18 cellular contexts compared by ENCODE assay signal in the genomic region with DNA sequence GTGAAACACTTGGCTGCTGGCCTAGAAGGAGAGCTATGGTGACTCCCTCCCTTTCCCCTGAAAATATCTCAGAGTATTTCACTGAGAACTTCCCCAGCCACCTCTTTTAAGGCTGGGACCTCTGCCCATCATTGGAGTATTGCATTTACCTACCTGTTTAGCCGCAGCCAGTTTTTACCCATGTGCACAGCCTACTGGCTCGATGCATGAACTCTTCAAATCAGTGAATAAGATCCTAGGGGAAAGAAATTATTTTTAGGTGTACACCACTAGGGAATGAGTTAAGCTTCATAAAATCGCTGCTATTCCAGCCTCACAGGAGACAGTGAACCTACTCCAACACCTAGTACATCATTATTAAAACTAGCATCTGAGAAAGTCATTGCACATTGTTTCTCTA. TPM values are rescaled to one million over a fixed set of nuclear protein-coding genes. Genes with fewer than 3 reads are reported as not detected.
DNase-seq lines count a peak whose midpoint lies in the region; ATAC-seq, FAIRE-seq and TF ChIP-seq lines count a peak whose summit lies in the region.
"Had no signal": no experiment of that assay in that cellular context is flagged by ENCODE, and none has a peak within 500 bp of the region (broad histone marks: within the 10 kb centered on the region; RNA-seq: fewer than 3 reads in every experiment).

No MANE protein-coding gene starts in this region.

- H4K20me1 ChIP-seq in KMS-11 (ENCODE audit: insufficient read depth): no peaks in the 10 kb centered on the region

- H3K27ac Mint-ChIP-seq in MCF 10A (ENCODE audit: low read depth, unreplicated experiment) (no peak overlapping the region), WTC11 (no peak overlapping the region), progenitor cell of endocrine pancreas (no peak overlapping the region)
- H3K27ac Mint-ChIP-seq: CD4-positive, alpha-beta memory T cell; T-helper 1 cell treated with Interleukin-12 subunit alpha and Interleukin-12 subunit beta and Interleukin-4 antibody, amounts not matched to agents 30 μg/mL and 1 μg/mL, for 36 hours had no signal

- no peak overlapping the region for H3K4me3 ChIP-seq in breast epithelium
- no peak overlapping the region for H3K4me3 ChIP-seq in KMS-11 (IDR thresholded peaks at IDR 0.05; ENCODE audit: insufficient read depth, low read depth, low read length)
- no peak overlapping the region for H3K4me3 ChIP-seq in tibial nerve
- H3K4me3 ChIP-seq: A549, GM23248, SJCRH30 had no signal

- peaks cover 7% of the 10 kb centered on the region for H3K9me3 Mint-ChIP-seq in MCF 10A (ENCODE audit: unreplicated experiment)
- H3K9me3 Mint-ChIP-seq in WTC11: 0 out of 2 replicates have a peak, but pooled peaks cover 10% of the 10 kb centered on the region
- H3K9me3 Mint-ChIP-seq in progenitor cell of endocrine pancreas (ENCODE audit: low read depth): peaks cover 10% of the 10 kb centered on the region

- BruUV-seq in MCF 10A (replicated peaks; lab: Mats Ljungman, UMichigan): no TSS peak

- peak overlapping the region; percentile 23; the same call in 1 of the 2 replicates for H3K9ac ChIP-seq in KMS-11
- H3K9ac ChIP-seq: GM23248 had no signal

- H3K9me3 ChIP-seq in breast epithelium (peaks cover 0 to 9% of the 10 kb centered on the region in 2 donors), tibial nerve (peaks cover 0 to 40% (median 9%) of the 10 kb centered on the region in 4 donors)
- H3K9me3 ChIP-seq: SJCRH30 had no signal

- peaks cover 24% of the 10 kb centered on the region for H3K4me1 Mint-ChIP-seq in MCF 10A (ENCODE audit: insufficient read depth, unreplicated experiment)
- H3K4me1 Mint-ChIP-seq in WTC11: peaks cover 5% of the 10 kb centered on the region
- H3K4me1 Mint-ChIP-seq in progenitor cell of endocrine pancreas (ENCODE audit: low read depth): peaks cover 2% of the 10 kb centered on the region

- POLR2A ChIA-PET in MCF 10A (lab: Yijun Ruan, JAX) (interaction anchor here (1.7 to 2.8 kb wide), 4 partner anchors 12 to 15 kb away, joined by 5 to 27 read pairs (median 10); partner anchors contain the start of gene FAM174A), WTC11 (lab: Charles Lee) (no interaction called here)

- CTCF ChIA-PET in MCF 10A (lab: Yijun Ruan, JAX): interaction anchor here (0.5 to 2.0 kb wide), 5 partner anchors 16 to 871 kb away, joined by 3 to 7 read pairs (median 4); no protein-coding TSS in a partner anchor
- CTCF ChIA-PET in WTC11 (lab: Charles Lee): no interaction called here

- H3K4me1 ChIP-seq in breast epithelium: no peaks in the 10 kb centered on the region
- H3K4me1 ChIP-seq in KMS-11 (ENCODE audit: low read depth, poor library complexity, severe bottlenecking): peaks cover 51% of the 10 kb centered on the region
- H3K4me1 ChIP-seq in tibial nerve: no peaks in the 10 kb centered on the region
- H3K4me1 ChIP-seq: A549, SJCRH30 had no signal

- peak; percentile 28 for ATAC-seq in WTC11

- H3K27me3 ChIP-seq in breast epithelium: no peaks in the 10 kb centered on the region
- no peaks in the 10 kb centered on the region for H3K27me3 ChIP-seq in KMS-11 (ENCODE audit: insufficient read depth, low read depth)
- no peaks in the 10 kb centered on the region for H3K27me3 ChIP-seq in tibial nerve
- H3K27me3 ChIP-seq: SJCRH30 had no signal

- no peak for TF ChIP-seq CTCF in MCF 10A (IDR thresholded peaks at IDR 0.05; ENCODE audit: unreplicated experiment)
- no peak for TF ChIP-seq CTCF in breast epithelium (IDR thresholded peaks at IDR 0.05)
- TF ChIP-seq CTCF in KMS-11 (conservative IDR thresholded peaks at IDR 0.05; ENCODE audit: low read depth, low read length): 0 out of 2 replicates have a peak, but pooled peaks have one; percentile 28
- TF ChIP-seq CTCF in WTC11 (IDR thresholded peaks at IDR 0.05): no peak
- TF ChIP-seq CTCF in progenitor cell of endocrine pancreas (IDR thresholded peaks at IDR 0.05; ENCODE audit: unreplicated experiment): peak; percentile 11
- TF ChIP-seq CTCF in tibial nerve (IDR thresholded peaks at IDR 0.05): no peak

- FAIRE-seq in H54 (lab: Jason Lieb, UNC): no peak
- FAIRE-seq: A549 had no signal

- DNase-seq in MCF 10A (ENCODE audit: unreplicated experiment): peak; percentile 33
- DNase-seq in breast epithelium (ENCODE audit: low spot score in 2 of 2): no peak
- peak; percentile 17 for DNase-seq in WTC11 (ENCODE audit: low spot score)
- DNase-seq in progenitor cell of endocrine pancreas (ENCODE audit: low spot score, unreplicated experiment): no peak
- no peak for DNase-seq in tibial nerve (ENCODE audit: low spot score in 2 of 2)
- no peak for DNase-seq in hypothalamus (lab: John Stamatoyannopoulos, UW)
- DNase-seq in H54 (ENCODE audit: insufficient read length, low spot score): no peak
- DNase-seq: CD4-positive, alpha-beta memory T cell; DMS79 treated with DMSO at 0.1 percent for 48 hours; GM23248; KBM-7; NCI-H1436 treated with DMSO at 0.1 percent for 48 hours; NCI-H2029; NCI-H774; SJCRH30 had no signal

- no peaks in the 10 kb centered on the region for H3K36me3 ChIP-seq in breast epithelium
- no peaks in the 10 kb centered on the region for H3K36me3 ChIP-seq in KMS-11 (ENCODE audit: insufficient read depth)
- H3K36me3 ChIP-seq in tibial nerve: peaks cover 0 to 6% (median 0%) of the 10 kb centered on the region in 3 donors
- H3K36me3 ChIP-seq: SJCRH30 had no signal

- H3K36me3 Mint-ChIP-seq in MCF 10A (ENCODE audit: insufficient read depth, unreplicated experiment) (peaks cover 10% of the 10 kb centered on the region), WTC11 (no peaks in the 10 kb centered on the region), progenitor cell of endocrine pancreas (ENCODE audit: insufficient read depth) (peaks cover 1% of the 10 kb centered on the region)

- H3K4me2 ChIP-seq in KMS-11: peak overlapping the region; percentile 85
- H3K4me2 ChIP-seq: A549 had no signal

- no peak for TF ChIP-seq POLR2A in breast epithelium (IDR thresholded peaks at IDR 0.05)
- no peak for TF ChIP-seq POLR2A in tibial nerve (IDR thresholded peaks at IDR 0.05)
- no peak for TF ChIP-seq POLR2A in H54 (IDR thresholded peaks at IDR 0.05; ENCODE audit: low read depth, low read length)

- no peaks in the 10 kb centered on the region for H3K79me2 ChIP-seq in KMS-11 (ENCODE audit: insufficient read depth, low read depth)

- peak overlapping the region; percentile 70; the same call in 1 of the 2 replicates for H2AFZ ChIP-seq in KMS-11 (ENCODE audit: low read depth)
- H2AFZ ChIP-seq: GM23248 had no signal

- WGBS in tibial nerve, 2 donors: 86 to 96% methylated on average over 3 of the region's 3 CpGs

- H3K27ac ChIP-seq in breast epithelium (no peak overlapping the region), KMS-11 (peak overlapping the region; percentile 76), tibial nerve (no peak overlapping the region)
- H3K27ac ChIP-seq: A549, GM23248, SJCRH30 had no signal

- no peak for TF ChIP-seq EP300 in tibial nerve (IDR thresholded peaks at IDR 0.05)

- H3K4me3 Mint-ChIP-seq in MCF 10A (ENCODE audit: unreplicated experiment) (no peak overlapping the region), WTC11 (no peak overlapping the region), progenitor cell of endocrine pancreas (ENCODE audit: low read depth) (no peak overlapping the region)
- H3K4me3 Mint-ChIP-seq: CD4-positive, alpha-beta memory T cell; T-helper 1 cell treated with Interleukin-12 subunit alpha and Interleukin-12 subunit beta and Interleukin-4 antibody, amounts not matched to agents 30 μg/mL and 1 μg/mL, for 36 hours had no signal

- H3K27me3 Mint-ChIP-seq in MCF 10A (ENCODE audit: insufficient read depth, unreplicated experiment) (no peaks in the 10 kb centered on the region), WTC11 (ENCODE audit: low read depth) (no peaks in the 10 kb centered on the region), progenitor cell of endocrine pancreas (no peaks in the 10 kb centered on the region)

- intact Hi-C loops in MCF 10A (cut with micrococcal nuclease) (no loop called here), breast epithelium (cut with DNase I; ENCODE audit: low total_unique reads) (no loop called here)

TF ChIP-seq in WTC11, 78 proteins besides CTCF, POLR2A, EP300 and RAD21 (continues in another document):
- TF ChIP-seq ESRRA (CRISPR knock-in tag; IDR thresholded peaks at IDR 0.05; ENCODE audit: borderline replicate concordance) (no peak), ZNF121 (CRISPR knock-in tag; IDR thresholded peaks at IDR 0.05) (no peak), RELA (CRISPR knock-in tag; IDR thresholded peaks at IDR 0.05; ENCODE audit: borderline replicate concordance) (no peak), TEAD4 (CRISPR knock-in tag; IDR thresholded peaks at IDR 0.05) (no peak), ZBTB43 (CRISPR knock-in tag; IDR thresholded peaks at IDR 0.05) (no peak), ZNF671 (CRISPR knock-in tag; IDR thresholded peaks at IDR 0.05) (no peak), GABPB1 (CRISPR knock-in tag; IDR thresholded peaks at IDR 0.05) (no peak)
- TF ChIP-seq, protein P1, sequence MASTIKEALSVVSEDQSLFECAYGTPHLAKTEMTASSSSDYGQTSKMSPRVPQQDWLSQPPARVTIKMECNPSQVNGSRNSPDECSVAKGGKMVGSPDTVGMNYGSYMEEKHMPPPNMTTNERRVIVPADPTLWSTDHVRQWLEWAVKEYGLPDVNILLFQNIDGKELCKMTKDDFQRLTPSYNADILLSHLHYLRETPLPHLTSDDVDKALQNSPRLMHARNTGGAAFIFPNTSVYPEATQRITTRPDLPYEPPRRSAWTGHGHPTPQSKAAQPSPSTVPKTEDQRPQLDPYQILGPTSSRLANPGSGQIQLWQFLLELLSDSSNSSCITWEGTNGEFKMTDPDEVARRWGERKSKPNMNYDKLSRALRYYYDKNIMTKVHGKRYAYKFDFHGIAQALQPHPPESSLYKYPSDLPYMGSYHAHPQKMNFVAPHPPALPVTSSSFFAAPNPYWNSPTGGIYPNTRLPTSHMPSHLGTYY (CRISPR knock-in tag; IDR thresholded peaks at IDR 0.05): no peak

RNA-seq across cellular contexts. Expression of gene FAM174A, which starts 16.8 kb away (rescaled TPM):
- 9.7 and 15.4 TPM in 2 replicates for total RNA-seq in MCF 10A (2022)
- 10 to 100 TPM; 22.3 to 39.5 (median 32.3) TPM for total RNA-seq in breast epithelium
- 6.4 to 8.8 TPM (median 6.9 TPM) in 3 replicates for total RNA-seq in WTC11 (2021)
- 8.3 and 8.5 TPM in 2 replicates for total RNA-seq in progenitor cell of endocrine pancreas
- 10 to 100 TPM; 39.5 to 66.9 (median 45.5) TPM for total RNA-seq in tibial nerve

Comparison
In these comparisons a context has a peak if more than half of its experiments do, and no peak if none do; other contexts are left out.
1. DNase-seq: peak in MCF 10A (single experiment) and WTC11 (single experiment); none in breast epithelium (0 of 2), progenitor cell of endocrine pancreas (single experiment), tibial nerve (0 of 2), hypothalamus (0 of 51) and H54 (single experiment).
2. CTCF ChIP-seq: peak in KMS-11 (single experiment) and progenitor cell of endocrine pancreas (single experiment); none in MCF 10A (single experiment), breast epithelium (0 of 3), WTC11 (single experiment) and tibial nerve (0 of 5).